25 cellular contexts compared by ENCODE assay signal in the genomic region with DNA sequence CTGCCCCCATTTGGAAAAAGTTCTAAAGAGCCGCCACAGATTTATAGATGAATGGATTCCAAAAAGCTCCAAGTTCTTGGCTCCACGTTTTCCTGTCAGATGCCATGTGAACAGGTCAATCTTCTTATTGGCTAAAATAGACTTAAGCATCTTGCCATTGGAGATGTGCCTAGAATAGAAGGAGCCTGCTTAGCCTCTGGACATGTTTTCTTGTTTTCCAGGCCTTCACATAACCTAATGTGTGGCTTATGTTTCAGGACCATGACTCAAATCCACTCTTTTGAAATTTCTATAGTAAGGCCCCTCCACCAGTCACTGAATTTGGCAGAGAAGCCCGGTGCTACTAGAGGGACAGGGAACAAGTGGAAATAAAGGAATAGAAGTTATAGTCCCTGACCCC.
"Had no signal": no experiment of that assay in that cellular context is flagged by ENCODE, and none has a peak within 500 bp of the region (broad histone marks: within the 10 kb centered on the region; RNA-seq: fewer than 3 reads in every experiment).

No MANE protein-coding gene starts in this region.

- H3K9me3 ChIP-seq: lower lobe of right lung, neutrophil, ovary, prostate gland, right lobe of liver, testis, upper lobe of right lung had no signal

- H3K4me3 Mint-ChIP-seq: activated CD4-positive, alpha-beta memory T cell treated with anti-CD3 and anti-CD28 coated beads, Interleukin-2, amount 10 ng/mL, durations not matched to agents 7 days and 5 days; activated CD4-positive, alpha-beta T cell treated with anti-CD3 and anti-CD28 coated beads, Interleukin-2, amount 10 ng/mL, durations not matched to agents 24 days and 14 days; activated naive CD4-positive, alpha-beta T cell treated with anti-CD3 and anti-CD28 coated beads, Interleukin-2, amount 10 ng/mL, durations not matched to agents 7 days and 5 days; naive thymus-derived CD8-positive, alpha-beta T cell had no signal

- H3K4me3 ChIP-seq: lower lobe of right lung, ovary, prostate gland, right lobe of liver, smooth muscle cell, testis, upper lobe of right lung had no signal

- H3K36me3 ChIP-seq: lower lobe of right lung, neutrophil, ovary, prostate gland, right lobe of liver, upper lobe of right lung had no signal

- H3K4me2 ChIP-seq: smooth muscle cell had no signal

- ATAC-seq: activated CD4-positive, CD25-positive, alpha-beta regulatory T cell treated with anti-CD3 and anti-CD28 coated beads, Interleukin-2, amount 50 U/mL, for 24 hours; left colon; lower lobe of right lung; naive thymus-derived CD8-positive, alpha-beta T cell; right lobe of liver; SK-N-SH treated with all-trans-retinoic acid at 6 μM for 48 hours; upper lobe of right lung had no signal

- H3K27me3 ChIP-seq: ovary, right lobe of liver, testis, upper lobe of right lung had no signal

- H3K4me1 ChIP-seq: prostate gland, right lobe of liver, testis had no signal

- H3K27ac ChIP-seq: epithelial cell of prostate, lower lobe of right lung, neutrophil, ovary, prostate gland, right lobe of liver, testis, upper lobe of right lung, VCaP had no signal

- H3K9me3 Mint-ChIP-seq: activated CD4-positive, alpha-beta memory T cell treated with anti-CD3 and anti-CD28 coated beads, Interleukin-2, amount 10 ng/mL, durations not matched to agents 7 days and 5 days; activated CD4-positive, alpha-beta T cell treated with anti-CD3 and anti-CD28 coated beads, Interleukin-2, amount 10 ng/mL, durations not matched to agents 24 days and 14 days; activated naive CD4-positive, alpha-beta T cell treated with anti-CD3 and anti-CD28 coated beads, Interleukin-2, amount 10 ng/mL, durations not matched to agents 7 days and 5 days; naive thymus-derived CD8-positive, alpha-beta T cell had no signal

- H3K27ac Mint-ChIP-seq: activated CD4-positive, alpha-beta memory T cell treated with anti-CD3 and anti-CD28 coated beads, Interleukin-2, amount 10 ng/mL, durations not matched to agents 7 days and 5 days; activated CD4-positive, alpha-beta T cell treated with anti-CD3 and anti-CD28 coated beads, Interleukin-2, amount 10 ng/mL, durations not matched to agents 24 days and 14 days; activated naive CD4-positive, alpha-beta T cell treated with anti-CD3 and anti-CD28 coated beads, Interleukin-2, amount 10 ng/mL, durations not matched to agents 7 days and 5 days; naive thymus-derived CD8-positive, alpha-beta T cell had no signal

- H3K36me3 Mint-ChIP-seq: activated naive CD4-positive, alpha-beta T cell treated with anti-CD3 and anti-CD28 coated beads, Interleukin-2, amount 10 ng/mL, durations not matched to agents 7 days and 5 days; naive thymus-derived CD8-positive, alpha-beta T cell had no signal

- FAIRE-seq: frontal cortex had no signal

- DNase-seq: activated CD4-positive, alpha-beta memory T cell treated with anti-CD3 and anti-CD28 coated beads, Interleukin-2, amount 10 ng/mL, durations not matched to agents 7 days and 5 days; activated CD4-positive, alpha-beta T cell treated with anti-CD3 and anti-CD28 coated beads, Interleukin-2, amount 10 ng/mL, durations not matched to agents 24 days and 14 days; activated effector memory CD4-positive, alpha-beta T cell treated with anti-CD3 and anti-CD28 coated beads, Interleukin-2, amount 50 U/mL, for 16 hours; activated naive CD4-positive, alpha-beta T cell treated with anti-CD3 and anti-CD28 coated beads, Interleukin-2, amount 10 ng/mL, durations not matched to agents 7 days and 5 days; amygdala; cortex of kidney; islet precursor cell; left colon; lower lobe of right lung; mesendoderm; naive thymus-derived CD8-positive, alpha-beta T cell; ovary; right lobe of liver; stimulated activated CD4-positive, alpha-beta T cell treated with anti-CD3 and anti-CD28 coated beads, Interleukin-15, amount 100 ng/mL, for 24 hours; stimulated activated naive CD4-positive, alpha-beta T cell; testis; upper lobe of right lung had no signal
